20 cellular contexts compared by ENCODE assay signal in genomic region chr20:32037929-32038328, GRCh38. TPM values are rescaled to one million over a fixed set of nuclear protein-coding genes. Genes with fewer than 3 reads are reported as not detected.
DNase-seq lines count a peak whose midpoint lies in the region; ATAC-seq, FAIRE-seq and TF ChIP-seq lines count a peak whose summit lies in the region.
"Had no signal": no experiment of that assay in that cellular context is flagged by ENCODE, and none has a peak within 500 bp of the region (broad histone marks: within the 10 kb centered on the region; RNA-seq: fewer than 3 reads in every experiment).

No MANE protein-coding gene starts in this region.

- no peak for FAIRE-seq in urothelium cell line (lab: Jason Lieb, UNC)

- peak; percentile 39 for DNase-seq in SIG-M5 treated with dmso at 0.1 percent for 504 hours (lab: John Stamatoyannopoulos, UW; ENCODE audit: unreplicated experiment)
- no peak for DNase-seq in SIG-M5 (lab: John Stamatoyannopoulos, UW)
- DNase-seq in OCI-M1 (lab: John Stamatoyannopoulos, UW) = peak; percentile 73
- peak; percentile 13 for DNase-seq in epithelial cell of proximal tubule (ENCODE audit: low read depth)
- peak; percentile 48 for DNase-seq in urothelium cell line (ENCODE audit: low spot score)
- no peak for DNase-seq in OCI-M2 (lab: John Stamatoyannopoulos, UW; ENCODE audit: unreplicated experiment)
- DNase-seq in left ventricle myocardium superior = no peak
- no peak for DNase-seq in NCI-H2029 treated with DMSO at 0.1 percent for 48 hours (lab: John Stamatoyannopoulos, UW)
- DNase-seq: activated naive CD4-positive, alpha-beta T cell treated with anti-CD3 and anti-CD28 coated beads for 36 hours; COR-L47; NCI-H1092 treated with DMSO at 0.1 percent for 48 hours; NCI-H2171 treated with DMSO at 0.1 percent for 48 hours; NK-92 treated with Interleukin-12 subunit alpha and Interleukin-12 subunit beta, amount 100 ng/mL, for 24 hours; stimulated activated naive CD8-positive, alpha-beta T cell treated with anti-CD3 and anti-CD28 coated beads, Interleukin-15, Interleukin-2, amounts not matched to agents 100 U/mL and 50 U/mL, for 24 hours had no signal

- TF ChIP-seq CTCF in epithelial cell of proximal tubule (conservative IDR thresholded peaks at IDR 0.05; ENCODE audit: low read depth, low read length) = no peak

- intact Hi-C loops in left ventricle myocardium superior (cut with micrococcal nuclease) = loop anchor here (10.0 kb wide), 1 partner anchor 183 kb away; no protein-coding TSS in a partner anchor

- no peak for ATAC-seq in left ventricle myocardium superior
- ATAC-seq: natural killer cell treated with Interleukin-12 subunit alpha and Interleukin-12 subunit beta and Interleukin-15 and Interleukin-18, amount 100 ng/mL, for 72 hours; sciatic nerve; stimulated activated naive CD8-positive, alpha-beta T cell treated with anti-CD3 and anti-CD28 coated beads, Interleukin-15, Interleukin-2, amounts not matched to agents 100 U/mL and 50 U/mL, for 24 hours had no signal

- H3K4me3 ChIP-seq in epithelial cell of proximal tubule (ENCODE audit: low read depth, low read length) = no peak overlapping the region
- H3K4me3 ChIP-seq: cardiac muscle cell, HAP-1, lung had no signal

RNA-seq across cellular contexts. Expression of gene HCK, which starts 14.1 kb away (rescaled TPM):
- total RNA-seq in epithelial cell of proximal tubule (not detected in 2 replicates), left ventricle myocardium superior (4.4 TPM)
- total RNA-seq: A172; activated naive CD4-positive, alpha-beta T cell treated with anti-CD3 and anti-CD28 coated beads for 36 hours; cardiac muscle cell had no signal

RNA-seq across cellular contexts. Expression of gene CCM2L, which starts 27.7 kb away (rescaled TPM):
- not detected in 2 replicates for total RNA-seq in epithelial cell of proximal tubule
- total RNA-seq in left ventricle myocardium superior = 9.2 TPM
- total RNA-seq: A172; activated naive CD4-positive, alpha-beta T cell treated with anti-CD3 and anti-CD28 coated beads for 36 hours; natural killer cell treated with Interleukin-12 subunit alpha and Interleukin-12 subunit beta and Interleukin-15 and Interleukin-18, amount 100 ng/mL, for 72 hours had no signal

Comparison
In these comparisons a context has a peak if more than half of its experiments do, and no peak if none do; other contexts are left out.
1. DNase-seq: peak in SIG-M5 treated with dmso at 0.1 percent for 504 hours (single experiment), OCI-M1 (single experiment), epithelial cell of proximal tubule (single experiment) and urothelium cell line (single experiment); none in SIG-M5 (single experiment), OCI-M2 (single experiment), left ventricle myocardium superior (single experiment) and NCI-H2029 treated with DMSO at 0.1 percent for 48 hours (single experiment).
2. RNA of gene CCM2L, which starts 27.7 kb away (total RNA-seq): 9.2 TPM in left ventricle myocardium superior (single experiment); not detected in epithelial cell of proximal tubule; every median in the first group is over 10 times any median in the second.